In genomic region chr2:234958746-234959395, GRCh38 we compare ENCODE assay signal across 32 cellular contexts. TPM values are rescaled to one million over a fixed set of nuclear protein-coding genes. Genes with fewer than 3 reads are reported as not detected.
DNase-seq lines count a peak whose midpoint lies in the region; ATAC-seq and TF ChIP-seq lines count a peak whose summit lies in the region.
"Had no signal": no experiment of that assay in that cellular context is flagged by ENCODE, and none has a peak within 500 bp of the region (broad histone marks: within the 10 kb centered on the region; RNA-seq: fewer than 3 reads in every experiment).

No MANE protein-coding gene starts in this region.

- peaks cover 5% of the 10 kb centered on the region for H3K27me3 Mint-ChIP-seq in glutamatergic neuron (ENCODE audit: unreplicated experiment)

- H3K4me3 ChIP-seq in HEK293 (ENCODE audit: low read depth, low read length) (no peak overlapping the region), upper lobe of left lung (no peak overlapping the region)
- H3K4me3 ChIP-seq: BLaER1 treated with 17β-estradiol and CSF1 and Interleukin-3, amounts not matched to agents 10 nM and 100 nM; esophagus muscularis mucosa; heart left ventricle; Peyer's patch; psoas muscle; suprapubic skin had no signal

- H3K4me1 ChIP-seq in HEK293 (ENCODE audit: control insufficient read depth, insufficient read depth, low read length) (peaks cover 39% of the 10 kb centered on the region), upper lobe of left lung (peaks cover 11 to 48% (median 17%) of the 10 kb centered on the region in 4 donors)
- H3K4me1 ChIP-seq: BLaER1 treated with 17β-estradiol and CSF1 and Interleukin-3, amounts not matched to agents 10 nM and 100 nM had no signal

- DNase-seq in RWPE1 (ENCODE audit: low spot score) (no peak), glutamatergic neuron (no peak), posterior vena cava (ENCODE audit: low spot score) (peak; percentile 52), midbrain (lab: John Stamatoyannopoulos, UW) (no peak), iPS-NIHi11 (ENCODE audit: low spot score) (no peak), upper lobe of left lung (no peak), G401 (ENCODE audit: low spot score) (no peak)
- DNase-seq: activated CD4-positive, alpha-beta T cell treated with anti-CD3 and anti-CD28 coated beads for 36 hours; activated CD8-positive, alpha-beta T cell treated with anti-CD3 and anti-CD28 coated beads, Interleukin-2, amount 10 ng/mL, durations not matched to agents 7 days and 5 days; amygdala; cortex of kidney; foreskin fibroblast; H7; heart left ventricle; kidney glomerular epithelial cell; MM.1S; NCI-H1417; NCI-H2029 treated with DMSO at 0.1 percent for 48 hours; NCI-H345; NCI-H748 treated with DMSO at 0.1 percent for 48 hours; Peyer's patch; psoas muscle; SIG-M5; stimulated activated naive B cell treated with anti-CD40 and anti-IgM and Interleukin-4, amounts not matched to agents 10 μg/mL and 1 μg/mL and 100 μg/mL, for 72 hours; T-helper 9 cell had no signal

- H3K4me1 Mint-ChIP-seq in glutamatergic neuron (ENCODE audit: low read depth, unreplicated experiment): peaks cover 62% of the 10 kb centered on the region
- H3K4me1 Mint-ChIP-seq: activated CD4-positive, alpha-beta T cell treated with anti-CD3 and anti-CD28 coated beads for 36 hours; activated naive CD4-positive, alpha-beta T cell treated with anti-CD3 and anti-CD28 coated beads, Interleukin-2, amount 50 U/mL, for 24 hours; activated T-helper 17 cell treated with anti-CD3 and anti-CD28 coated beads, Interleukin-2, amount 50 U/mL, for 72 hours had no signal

- no peaks in the 10 kb centered on the region for H3K36me3 Mint-ChIP-seq in glutamatergic neuron (ENCODE audit: unreplicated experiment)
- H3K36me3 Mint-ChIP-seq: activated naive CD4-positive, alpha-beta T cell treated with anti-CD3 and anti-CD28 coated beads, Interleukin-2, amount 50 U/mL, for 24 hours; stimulated activated naive B cell treated with anti-CD40 and anti-IgM and Interleukin-4, amounts not matched to agents 10 μg/mL and 1 μg/mL and 100 μg/mL, for 72 hours had no signal

- H3K27ac Mint-ChIP-seq in glutamatergic neuron (ENCODE audit: unreplicated experiment): peak overlapping the region; percentile 48
- H3K27ac Mint-ChIP-seq: activated CD4-positive, alpha-beta T cell treated with anti-CD3 and anti-CD28 coated beads for 36 hours; activated CD8-positive, alpha-beta T cell treated with anti-CD3 and anti-CD28 coated beads, Interleukin-2, amount 10 ng/mL, durations not matched to agents 7 days and 5 days; activated naive CD4-positive, alpha-beta T cell treated with anti-CD3 and anti-CD28 coated beads, Interleukin-2, amount 50 U/mL, for 24 hours; activated T-helper 17 cell treated with anti-CD3 and anti-CD28 coated beads, Interleukin-2, amount 50 U/mL, for 72 hours; stimulated activated naive B cell treated with anti-CD40 and anti-IgM and Interleukin-4, amounts not matched to agents 10 μg/mL and 1 μg/mL and 100 μg/mL, for 72 hours had no signal

- 90 to 91% methylated on average over 10 of the region's 10 CpGs for whole genome bisulfite sequencing in upper lobe of left lung, 2 donors

- no peak for ATAC-seq in upper lobe of left lung (ENCODE audit: low FRiP score in 2 of 2)
- ATAC-seq: activated CD4-positive, alpha-beta T cell treated with anti-CD3 and anti-CD28 coated beads for 36 hours; activated CD8-positive, alpha-beta T cell treated with anti-CD3 and anti-CD28 coated beads, Interleukin-2, amount 10 ng/mL, durations not matched to agents 7 days and 5 days; activated T-helper 17 cell treated with anti-CD3 and anti-CD28 coated beads, Interleukin-2, amount 50 U/mL, for 72 hours; heart left ventricle; psoas muscle; stimulated activated naive B cell treated with anti-CD40 and anti-IgM and Interleukin-4, amounts not matched to agents 10 μg/mL and 1 μg/mL and 100 μg/mL, for 72 hours had no signal

- CTCF ChIA-PET in HEK293 (lab: Yijun Ruan, JAX): interaction anchor here (1.0 kb wide), 1 partner anchor 10 kb away, joined by 3 read pairs; no protein-coding TSS in a partner anchor
- CTCF ChIA-PET in RWPE1 (lab: Yijun Ruan, JAX): no interaction called here

- TF ChIP-seq CTCF in HEK293 (tag by site-specific recombination; IDR thresholded peaks at IDR 0.05): no peak
- TF ChIP-seq CTCF in RWPE1 (conservative IDR thresholded peaks at IDR 0.05; ENCODE audit: low read depth): no peak
- no peak for TF ChIP-seq CTCF in glutamatergic neuron (IDR thresholded peaks at IDR 0.05; ENCODE audit: partially characterized antibody, unreplicated experiment)
- TF ChIP-seq CTCF in upper lobe of left lung (IDR thresholded peaks at IDR 0.05): no peak

- H3K9me3 ChIP-seq in HEK293 (ENCODE audit: control insufficient read depth, insufficient read depth, low read depth, low read length): no peaks in the 10 kb centered on the region
- H3K9me3 ChIP-seq in upper lobe of left lung: no peaks in the 10 kb centered on the region
- H3K9me3 ChIP-seq: BLaER1 treated with 17β-estradiol and CSF1 and Interleukin-3, amounts not matched to agents 10 nM and 100 nM; esophagus muscularis mucosa; heart left ventricle; Peyer's patch; psoas muscle; suprapubic skin had no signal

- H3K4me3 Mint-ChIP-seq in glutamatergic neuron (ENCODE audit: unreplicated experiment): peak overlapping the region; percentile 40
- H3K4me3 Mint-ChIP-seq: activated CD4-positive, alpha-beta T cell treated with anti-CD3 and anti-CD28 coated beads for 36 hours; activated CD8-positive, alpha-beta T cell treated with anti-CD3 and anti-CD28 coated beads, Interleukin-2, amount 10 ng/mL, durations not matched to agents 7 days and 5 days; activated naive CD4-positive, alpha-beta T cell treated with anti-CD3 and anti-CD28 coated beads, Interleukin-2, amount 50 U/mL, for 24 hours; activated T-helper 17 cell treated with anti-CD3 and anti-CD28 coated beads, Interleukin-2, amount 50 U/mL, for 72 hours; stimulated activated naive B cell treated with anti-CD40 and anti-IgM and Interleukin-4, amounts not matched to agents 10 μg/mL and 1 μg/mL and 100 μg/mL, for 72 hours had no signal

- H3K27me3 ChIP-seq in upper lobe of left lung: no peaks in the 10 kb centered on the region
- H3K27me3 ChIP-seq: esophagus muscularis mucosa, heart left ventricle, Peyer's patch, suprapubic skin had no signal

- H3K36me3 ChIP-seq in HEK293 (ENCODE audit: control insufficient read depth in 2 of 2, insufficient read depth in 1 of 2, low read length in 2 of 2) (no peaks in the 10 kb centered on the region), upper lobe of left lung (no peaks in the 10 kb centered on the region)
- H3K36me3 ChIP-seq: BLaER1 treated with 17β-estradiol and CSF1 and Interleukin-3, amounts not matched to agents 10 nM and 100 nM; esophagus muscularis mucosa; heart left ventricle; Peyer's patch; suprapubic skin had no signal

- no peak for TF ChIP-seq POLR2A in upper lobe of left lung (IDR thresholded peaks at IDR 0.05)

- intact Hi-C loops in posterior vena cava (cut with DNase I): no loop called here

- H3K9me3 Mint-ChIP-seq in glutamatergic neuron (ENCODE audit: unreplicated experiment): peaks cover 12% of the 10 kb centered on the region
- H3K9me3 Mint-ChIP-seq: activated naive CD4-positive, alpha-beta T cell treated with anti-CD3 and anti-CD28 coated beads, Interleukin-2, amount 50 U/mL, for 24 hours; activated T-helper 17 cell treated with anti-CD3 and anti-CD28 coated beads, Interleukin-2, amount 50 U/mL, for 72 hours; stimulated activated naive B cell treated with anti-CD40 and anti-IgM and Interleukin-4, amounts not matched to agents 10 μg/mL and 1 μg/mL and 100 μg/mL, for 72 hours had no signal

- in situ Hi-C loops in G401 (cut with HindIII; ENCODE audit: low sequenced_read_pairs): no loop called here

- no peak for TF ChIP-seq EP300 in upper lobe of left lung (IDR thresholded peaks at IDR 0.05)

- POLR2A ChIA-PET in HEK293 (lab: Yijun Ruan, JAX) (interaction anchor here (1.7 to 1.8 kb wide), 2 partner anchors 21 to 148 kb away, joined by 5 to 6 read pairs; no protein-coding TSS in a partner anchor), RWPE1 (lab: Yijun Ruan, JAX; ENCODE audit: low non-redundant PET) (no interaction called here)

- H3K27ac ChIP-seq in HEK293 (ENCODE audit: extremely low read depth, low read depth, low read length) (no peak overlapping the region), RWPE1 (peak overlapping the region; percentile 95; the same call in 1 of the 2 replicates), upper lobe of left lung (no peak overlapping the region)
- H3K27ac ChIP-seq: BLaER1 treated with 17β-estradiol and CSF1 and Interleukin-3, amounts not matched to agents 10 nM and 100 nM; esophagus muscularis mucosa; Peyer's patch; psoas muscle; suprapubic skin; VCaP had no signal

TF ChIP-seq in HEK293, 187 proteins besides CTCF, POLR2A, EP300 and RAD21:
- TF ChIP-seq ZNF18 (tag by site-specific recombination; IDR thresholded peaks at IDR 0.05) (peak; percentile 82; the same call in 1 of the 2 replicates), ZNF558 (tag by site-specific recombination; IDR thresholded peaks at IDR 0.05) (no peak)

RNA-seq across cellular contexts. Expression of gene SH3BP4, which starts 7.1 kb away (rescaled TPM):
- 59.3 TPM for total RNA-seq in glutamatergic neuron (ENCODE audit: unreplicated experiment)
- 10 to 100 TPM; 17.5 to 19.2 TPM for total RNA-seq in posterior vena cava
- total RNA-seq in upper lobe of left lung: 10 to 100 TPM; 27.3 to 57.3 (median 33.4) TPM
- 34.8 and 49.1 TPM in 2 replicates for total RNA-seq in G401 (2014; rRNA removed; shearing (Covaris generic))
- total RNA-seq: activated CD8-positive, alpha-beta T cell treated with anti-CD3 and anti-CD28 coated beads, Interleukin-2, amount 10 ng/mL, durations not matched to agents 7 days and 5 days; activated T-helper 17 cell treated with anti-CD3 and anti-CD28 coated beads, Interleukin-2, amount 50 U/mL, for 72 hours had no signal
